25 cellular contexts compared by ENCODE assay signal in genomic region chr13:48707405-48707804, GRCh38. TPM values are rescaled to one million over a fixed set of nuclear protein-coding genes. Genes with fewer than 3 reads are reported as not detected.
"Had no signal": no experiment of that assay in that cellular context is flagged by ENCODE, and none has a peak within 500 bp of the region (broad histone marks: within the 10 kb centered on the region; RNA-seq: fewer than 3 reads in every experiment).

No MANE protein-coding gene starts in this region.

- H3K36me3 ChIP-seq: left lung, lower lobe of right lung, ovary, right atrium auricular region, right lobe of liver, transverse colon, upper lobe of left lung, vagina had no signal

- H3K4me3 Mint-ChIP-seq: naive thymus-derived CD8-positive, alpha-beta T cell; stimulated activated memory B cell treated with anti-CD40 and anti-IgM and Interleukin-4, amounts not matched to agents 10 μg/mL and 1 μg/mL and 100 μg/mL, for 72 hours; stimulated activated naive CD8-positive, alpha-beta T cell treated with anti-CD3 and anti-CD28 coated beads, Interleukin-15, amount 100 ng/mL, for 72 hours had no signal

- H3K4me1 ChIP-seq: left lung, lower lobe of right lung, right atrium auricular region, right lobe of liver, transverse colon, upper lobe of left lung, vagina had no signal

- H3K36me3 Mint-ChIP-seq: stimulated activated memory B cell treated with anti-CD40 and anti-IgM and Interleukin-4, amounts not matched to agents 10 μg/mL and 1 μg/mL and 100 μg/mL, for 72 hours had no signal

- H3K27ac ChIP-seq: left lung, lower lobe of right lung, ovary, right atrium auricular region, right lobe of liver, transverse colon, upper lobe of left lung, vagina had no signal

- DNase-seq: hippocampal formation; kidney; left colon; lower lobe of right lung; mammary epithelial cell; mesenchymal stem cell; naive thymus-derived CD8-positive, alpha-beta T cell; ovary; right lobe of liver; stimulated activated CD4-positive, alpha-beta T cell treated with anti-CD3 and anti-CD28 coated beads, Interleukin-1b, Interleukin-23, amount 100 ng/mL, for 48 hours; stimulated activated CD4-positive, alpha-beta T cell treated with anti-CD3 and anti-CD28 coated beads, Interleukin-2, amount 100 ng/mL, for 48 hours; stimulated activated CD4-positive, alpha-beta T cell treated with anti-CD3 and anti-CD28 coated beads, Interleukin-4, amount 100 ng/mL, for 4 hours; stimulated activated CD8-positive, alpha-beta memory T cell treated with anti-CD3 and anti-CD28 coated beads, Interleukin-4, amount 100 ng/mL, for 48 hours; stimulated activated naive CD4-positive, alpha-beta T cell treated with Interleukin-2 at 50 U/mL for 16 hours; stimulated activated naive CD8-positive, alpha-beta T cell treated with anti-CD3 and anti-CD28 coated beads, Interleukin-15, amount 100 ng/mL, for 72 hours; substantia nigra; transverse colon; upper lobe of left lung had no signal

- H3K9me3 ChIP-seq: lower lobe of right lung, ovary, right atrium auricular region, right lobe of liver, transverse colon, upper lobe of left lung, vagina had no signal

- H3K27me3 Mint-ChIP-seq: naive thymus-derived CD8-positive, alpha-beta T cell; progenitor cell of endocrine pancreas; stimulated activated naive CD8-positive, alpha-beta T cell treated with anti-CD3 and anti-CD28 coated beads, Interleukin-15, amount 100 ng/mL, for 72 hours had no signal

- H3K4me3 ChIP-seq: left lung, lower lobe of right lung, ovary, right atrium auricular region, right lobe of liver, smooth muscle cell, transverse colon, upper lobe of left lung, vagina had no signal

- H3K4me1 Mint-ChIP-seq: stimulated activated memory B cell treated with anti-CD40 and anti-IgM and Interleukin-4, amounts not matched to agents 10 μg/mL and 1 μg/mL and 100 μg/mL, for 72 hours; stimulated activated naive CD8-positive, alpha-beta T cell treated with anti-CD3 and anti-CD28 coated beads, Interleukin-15, amount 100 ng/mL, for 72 hours had no signal

- H3K27ac Mint-ChIP-seq: naive thymus-derived CD8-positive, alpha-beta T cell; progenitor cell of endocrine pancreas; stimulated activated memory B cell treated with anti-CD40 and anti-IgM and Interleukin-4, amounts not matched to agents 10 μg/mL and 1 μg/mL and 100 μg/mL, for 72 hours; stimulated activated naive CD8-positive, alpha-beta T cell treated with anti-CD3 and anti-CD28 coated beads, Interleukin-15, amount 100 ng/mL, for 72 hours had no signal

- ATAC-seq: left colon; left lung; lower lobe of right lung; naive thymus-derived CD8-positive, alpha-beta T cell; right lobe of liver; stimulated activated memory B cell treated with anti-CD40 and anti-IgM and Interleukin-4, amounts not matched to agents 10 μg/mL and 1 μg/mL and 100 μg/mL, for 72 hours; stimulated activated naive CD8-positive, alpha-beta T cell treated with anti-CD3 and anti-CD28 coated beads, Interleukin-15, amount 100 ng/mL, for 72 hours had no signal

- H3K27me3 ChIP-seq: left lung, ovary, right atrium auricular region, right lobe of liver, transverse colon, upper lobe of left lung, vagina had no signal

RNA-seq across cellular contexts. Expression of gene CYSLTR2, which starts 53.7 kb away (rescaled TPM):
- total RNA-seq: mammary epithelial cell, pulmonary artery endothelial cell had no signal
- polyA plus RNA-seq: mammary epithelial cell had no signal
